In genomic region chr6:133959667-133960368, GRCh38 we compare ENCODE assay signal across 19 cellular contexts.
"Had no signal": no experiment of that assay in that cellular context is flagged by ENCODE, and none has a peak within 500 bp of the region (broad histone marks: within the 10 kb centered on the region; RNA-seq: fewer than 3 reads in every experiment).

No MANE protein-coding gene starts in this region.

- H3K36me3 ChIP-seq: colonic mucosa, WERI-Rb-1 had no signal

- H3K4me1 ChIP-seq: colonic mucosa had no signal

- FAIRE-seq: endothelial cell of umbilical vein had no signal

- H3K27ac ChIP-seq: body of pancreas, colonic mucosa, WERI-Rb-1 had no signal

- DNase-seq: activated CD4-positive, alpha-beta T cell treated with anti-CD3 and anti-CD28 coated beads for 48 hours; activated CD8-positive, alpha-beta memory T cell treated with anti-CD3 and anti-CD28 coated beads, Interleukin-2, amount 50 U/mL, for 4 hours; activated CD8-positive, alpha-beta T cell treated with anti-CD3 and anti-CD28 coated beads, Interleukin-2, amount 10 ng/mL, durations not matched to agents 7 days and 5 days; activated effector memory CD4-positive, alpha-beta T cell treated with anti-CD3 and anti-CD28 coated beads, Interleukin-2, amount 50 U/mL, for 16 hours; activated T-cell treated with anti-CD3 and anti-CD28 coated beads, Interleukin-2, amount 50 U/mL, for 48 hours; amniotic stem cell; body of pancreas; caudate nucleus; colonic mucosa; foreskin fibroblast; hypothalamus; left ventricle myocardium superior; nucleus accumbens; T-helper 9 cell; WERI-Rb-1 had no signal

- H3K27me3 ChIP-seq: body of pancreas, colonic mucosa had no signal

- H3K9me3 ChIP-seq: body of pancreas, colonic mucosa had no signal

- H3K4me3 ChIP-seq: body of pancreas, colonic mucosa, skin epidermis had no signal

- ATAC-seq: activated CD8-positive, alpha-beta T cell treated with anti-CD3 and anti-CD28 coated beads, Interleukin-2, amount 10 ng/mL, durations not matched to agents 7 days and 5 days; activated naive CD4-positive, alpha-beta T cell treated with anti-CD3 and anti-CD28 coated beads, Interleukin-2, amount 50 U/mL, for 72 hours; body of pancreas; left ventricle myocardium superior; right cardiac atrium had no signal
